9 cellular contexts compared by ENCODE assay signal in the genomic region with DNA sequence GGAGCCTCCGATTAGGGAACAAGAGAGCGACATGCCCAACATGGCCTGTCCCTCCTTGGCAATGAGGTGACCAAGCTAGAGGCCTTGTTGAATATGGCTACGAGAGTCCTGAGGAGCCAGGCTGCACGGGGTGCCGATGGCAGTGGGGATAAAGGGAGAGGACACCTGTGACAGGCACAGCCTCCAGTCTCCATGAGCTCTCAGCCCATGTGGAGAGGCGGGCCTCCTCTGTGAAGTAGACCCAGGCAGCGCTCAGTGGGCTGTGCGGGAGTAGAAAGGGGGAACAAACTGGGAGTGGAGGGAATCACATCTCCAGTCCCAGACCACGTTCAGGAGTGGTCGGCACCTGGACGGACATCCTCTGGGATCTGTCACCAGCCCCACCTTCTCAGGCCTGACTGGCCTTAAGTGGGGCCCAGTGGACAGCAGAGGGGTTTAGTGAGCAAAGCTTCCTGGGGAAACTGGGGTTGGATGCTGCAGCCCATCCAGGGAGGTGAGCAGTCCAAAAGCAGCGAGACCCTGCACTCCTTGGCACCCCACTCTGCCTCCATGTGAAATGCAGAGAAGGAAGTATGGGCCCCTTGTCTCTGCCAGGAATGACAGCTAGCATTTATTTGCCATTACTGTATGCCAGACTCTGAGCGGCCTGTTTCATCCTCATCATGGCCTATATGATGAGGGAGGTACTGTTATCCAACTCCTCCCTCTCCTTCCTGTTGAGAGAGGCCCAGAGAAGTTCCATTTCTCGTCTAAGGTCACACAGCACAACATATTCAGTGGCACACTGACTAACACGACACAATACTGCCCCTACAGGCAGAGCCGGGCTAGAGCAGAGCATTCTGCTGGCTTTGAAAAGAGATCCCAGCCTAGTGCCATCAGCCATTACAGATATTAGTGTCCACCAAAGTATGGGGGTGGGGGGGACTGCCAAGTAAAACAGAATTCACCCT. TPM values are rescaled to one million over a fixed set of nuclear protein-coding genes. Genes with fewer than 3 reads are reported as not detected.
DNase-seq lines count a peak whose midpoint lies in the region; ATAC-seq and TF ChIP-seq lines count a peak whose summit lies in the region.
"Had no signal": no experiment of that assay in that cellular context is flagged by ENCODE, and none has a peak within 500 bp of the region (broad histone marks: within the 10 kb centered on the region; RNA-seq: fewer than 3 reads in every experiment).

No MANE protein-coding gene starts in this region.

- intact Hi-C loops in CD8-positive, alpha-beta T cell (cut with DNase I, micrococcal nuclease) = loop anchor here in 1 of 2 experiments (1.0 kb wide), 1 partner anchor 175 kb away; no protein-coding TSS in a partner anchor
- intact Hi-C loops in HCT116 (cut with micrococcal nuclease) = no loop called here
- intact Hi-C loops in natural killer cell (cut with micrococcal nuclease) = no loop called here

- TF ChIP-seq RAD21 in HCT116 (IDR thresholded peaks at IDR 0.05; ENCODE audit: low read depth) = peak; percentile 84

- H3K36me3 ChIP-seq in CD8-positive, alpha-beta T cell (ENCODE audit: insufficient read depth, low read length) = no peaks in the 10 kb centered on the region
- H3K36me3 ChIP-seq in HCT116 (ENCODE audit: control insufficient read depth in 1 of 2, insufficient read depth in 2 of 2, low read length in 2 of 2) (no peaks in the 10 kb centered on the region), fibroblast of lung (ENCODE audit: control insufficient read depth, insufficient read depth, low read length) (no peaks in the 10 kb centered on the region)

- no peak overlapping the region for H3K9ac ChIP-seq in HCT116 (ENCODE audit: low read length)
- H3K9ac ChIP-seq in fibroblast of lung (ENCODE audit: insufficient read depth, low read length) = peak overlapping the region; percentile 9

- peaks cover 6% of the 10 kb centered on the region for H3K4me1 ChIP-seq in CD8-positive, alpha-beta T cell (ENCODE audit: insufficient read depth, low read length)
- H3K4me1 ChIP-seq in HCT116 (ENCODE audit: control insufficient read depth in 1 of 2, insufficient read depth in 2 of 2, low read length in 2 of 2) (peaks cover 38 to 46% of the 10 kb centered on the region in 2 experiments), fibroblast of lung (ENCODE audit: control insufficient read depth, extremely low read depth, insufficient read depth, low read length) (peaks cover 44% of the 10 kb centered on the region)

- no peak overlapping the region for H3K27ac Mint-ChIP-seq in CD8-positive, alpha-beta T cell
- H3K27ac Mint-ChIP-seq in natural killer cell = no peak overlapping the region
- no peak overlapping the region for H3K27ac Mint-ChIP-seq in stimulated activated naive CD8-positive, alpha-beta T cell treated with anti-CD3 and anti-CD28 coated beads, Interleukin-15, amount 100 ng/mL, for 72 hours
- H3K27ac Mint-ChIP-seq: T-helper 1 cell treated with Interleukin-12 subunit alpha and Interleukin-12 subunit beta and Interleukin-4 antibody, amounts not matched to agents 30 μg/mL and 1 μg/mL, for 36 hours had no signal

- no peaks in the 10 kb centered on the region for H3K36me3 Mint-ChIP-seq in CD8-positive, alpha-beta T cell
- no peaks in the 10 kb centered on the region for H3K36me3 Mint-ChIP-seq in natural killer cell

- RAD21 ChIA-PET in HCT116 (lab: Charles Lee; ENCODE audit: low non-redundant PET in 1 of 2, low total read pairs in 2 of 2, uncharacterized antibody in 2 of 2, unreplicated experiment in 2 of 2) = no interaction called here

- H3K4me3 Mint-ChIP-seq in CD8-positive, alpha-beta T cell = no peak overlapping the region
- no peak overlapping the region for H3K4me3 Mint-ChIP-seq in natural killer cell
- H3K4me3 Mint-ChIP-seq in stimulated activated naive CD8-positive, alpha-beta T cell treated with anti-CD3 and anti-CD28 coated beads, Interleukin-15, amount 100 ng/mL, for 72 hours = no peak overlapping the region
- H3K4me3 Mint-ChIP-seq: T-helper 1 cell treated with Interleukin-12 subunit alpha and Interleukin-12 subunit beta and Interleukin-4 antibody, amounts not matched to agents 30 μg/mL and 1 μg/mL, for 36 hours had no signal

- H3K27me3 ChIP-seq in CD8-positive, alpha-beta T cell (ENCODE audit: insufficient read depth, low read length) = peaks cover 3% of the 10 kb centered on the region
- H3K27me3 ChIP-seq in HCT116 (ENCODE audit: insufficient read depth, low read length) = no peaks in the 10 kb centered on the region
- no peaks in the 10 kb centered on the region for H3K27me3 ChIP-seq in fibroblast of lung (ENCODE audit: control insufficient read depth, insufficient read depth, low read length)

- H3K27me3 Mint-ChIP-seq in CD8-positive, alpha-beta T cell (ENCODE audit: low read depth) = peaks cover 19% of the 10 kb centered on the region
- peaks cover 16 to 21% of the 10 kb centered on the region in 2 donors for H3K27me3 Mint-ChIP-seq in natural killer cell (ENCODE audit: low read depth in 2 of 2)
- peaks cover 29% of the 10 kb centered on the region for H3K27me3 Mint-ChIP-seq in stimulated activated naive CD8-positive, alpha-beta T cell treated with anti-CD3 and anti-CD28 coated beads, Interleukin-15, amount 100 ng/mL, for 72 hours

- no peaks in the 10 kb centered on the region for H3K9me2 ChIP-seq in HCT116 (ENCODE audit: insufficient read depth)

- POLR2A ChIA-PET in CD8-positive, alpha-beta T cell (lab: Charles Lee) = no interaction called here
- POLR2A ChIA-PET in HCT116 (lab: Charles Lee) = no interaction called here

- no peaks in the 10 kb centered on the region for H3K9me3 Mint-ChIP-seq in CD8-positive, alpha-beta T cell
- H3K9me3 Mint-ChIP-seq in natural killer cell = no peaks in the 10 kb centered on the region
- no peaks in the 10 kb centered on the region for H3K9me3 Mint-ChIP-seq in stimulated activated naive CD8-positive, alpha-beta T cell treated with anti-CD3 and anti-CD28 coated beads, Interleukin-15, amount 100 ng/mL, for 72 hours
- H3K9me3 Mint-ChIP-seq: T-helper 1 cell treated with Interleukin-12 subunit alpha and Interleukin-12 subunit beta and Interleukin-4 antibody, amounts not matched to agents 30 μg/mL and 1 μg/mL, for 36 hours had no signal

- H2AFZ ChIP-seq in HCT116 (ENCODE audit: low read depth, low read length, poor library complexity, severe bottlenecking) (no peak overlapping the region), fibroblast of lung (ENCODE audit: low read length) (no peak overlapping the region)

- no TSS peak for BruUV-seq in HCT116 (replicated peaks; lab: Mats Ljungman, UMichigan)

- peak; percentile 83 for ATAC-seq in CD8-positive, alpha-beta T cell
- peak; percentile 67 for ATAC-seq in HCT116
- peak; percentile 80 to 86 (median 82) for ATAC-seq in natural killer cell
- ATAC-seq in stimulated activated naive CD8-positive, alpha-beta T cell treated with anti-CD3 and anti-CD28 coated beads, Interleukin-15, amount 100 ng/mL, for 72 hours = peak; percentile 85
- no peak for ATAC-seq in HG02678 (IDR thresholded peaks at IDR 0.05; ENCODE audit: unreplicated experiment)

- no peaks in the 10 kb centered on the region for H3K9me3 ChIP-seq in CD8-positive, alpha-beta T cell (ENCODE audit: low read length)
- H3K9me3 ChIP-seq in HCT116 (ENCODE audit: control insufficient read depth in 1 of 2, insufficient read depth in 1 of 2, low read depth in 1 of 2, low read length in 2 of 2) (no peaks in the 10 kb centered on the region), fibroblast of lung (ENCODE audit: control insufficient read depth, insufficient read depth, low read depth, low read length) (no peaks in the 10 kb centered on the region)

- peaks cover 5% of the 10 kb centered on the region for H3K4me1 Mint-ChIP-seq in CD8-positive, alpha-beta T cell (ENCODE audit: low read depth)
- peaks cover 7 to 9% of the 10 kb centered on the region in 2 donors for H3K4me1 Mint-ChIP-seq in natural killer cell
- H3K4me1 Mint-ChIP-seq in stimulated activated naive CD8-positive, alpha-beta T cell treated with anti-CD3 and anti-CD28 coated beads, Interleukin-15, amount 100 ng/mL, for 72 hours = peaks cover 18% of the 10 kb centered on the region

- no peaks in the 10 kb centered on the region for H3K79me2 ChIP-seq in HCT116 (ENCODE audit: insufficient read depth, low read length)
- H3K79me2 ChIP-seq in fibroblast of lung (ENCODE audit: control insufficient read depth, insufficient read depth, low read length) = peaks cover 2% of the 10 kb centered on the region

- TF ChIP-seq CTCF in CD8-positive, alpha-beta T cell (IDR thresholded peaks at IDR 0.05) = peak; percentile 73
- peak; percentile 92 to 98 (median 98) for TF ChIP-seq CTCF in HCT116 (IDR thresholded peaks at IDR 0.05 in 2 of 3, conservative IDR thresholded peaks at IDR 0.05 in 1 of 3; ENCODE audit: borderline replicate concordance in 1 of 3, insufficient read depth in 1 of 3, low read depth in 2 of 3, low read length in 2 of 3)
- peak; percentile 80 to 96 for TF ChIP-seq CTCF in fibroblast of lung (conservative IDR thresholded peaks at IDR 0.05 in 1 of 2, IDR thresholded peaks at IDR 0.05 in 1 of 2; ENCODE audit: low read depth in 1 of 2, low read length in 2 of 2)
- peak; percentile 71 for TF ChIP-seq CTCF in natural killer cell (IDR thresholded peaks at IDR 0.05)

- TF ChIP-seq POLR2A in HCT116 (IDR thresholded peaks at IDR 0.05; ENCODE audit: borderline replicate concordance, extremely low read depth, insufficient read depth, insufficient read length) = no peak

- H4K20me1 ChIP-seq in HCT116 (ENCODE audit: insufficient read depth) (no peaks in the 10 kb centered on the region), fibroblast of lung (ENCODE audit: control insufficient read depth, extremely low read depth, insufficient read depth, low read length) (no peaks in the 10 kb centered on the region)

- CTCF ChIA-PET in CD8-positive, alpha-beta T cell (lab: Charles Lee) = interaction anchor here (1.0 to 4.7 kb wide), 9 partner anchors 9 to 69 kb away, joined by 3 to 36 read pairs (median 3); partner anchors contain the start of gene COL1A1
- CTCF ChIA-PET in HCT116 (lab: Charles Lee) = interaction anchor here (0.6 to 8.9 kb wide), 6 partner anchors 28 to 100 kb away, joined by 3 to 152 read pairs (median 4); partner anchors contain the start of gene COL1A1

- no peak overlapping the region for H3K4me3 ChIP-seq in CD8-positive, alpha-beta T cell (ENCODE audit: low read depth, low read length)
- H3K4me3 ChIP-seq in HCT116 (replicated peaks in 1 of 2; ENCODE audit: low read depth in 1 of 2, low read length in 2 of 2) (no peak overlapping the region), fibroblast of lung (replicated peaks in 1 of 4; ENCODE audit: control extremely low read depth in 1 of 4, insufficient read depth in 1 of 4, low read depth in 3 of 4, low read length in 4 of 4) (peak overlapping the region in 1 of 4 experiments; percentile 44)

- H3K4me2 ChIP-seq in HCT116 (ENCODE audit: low read length) = no peak overlapping the region
- H3K4me2 ChIP-seq in fibroblast of lung (ENCODE audit: extremely low read depth, insufficient read depth, low read length) = peak overlapping the region; percentile 46

- H3K27ac ChIP-seq in CD8-positive, alpha-beta T cell (ENCODE audit: low read depth, low read length) = no peak overlapping the region
- no peak overlapping the region for H3K27ac ChIP-seq in HCT116 (ENCODE audit: low read depth, low read length)
- peak overlapping the region; percentile 44 for H3K27ac ChIP-seq in fibroblast of lung (ENCODE audit: insufficient read depth, low read length)

- DNase-seq in CD8-positive, alpha-beta T cell = peak; percentile 17 to 54 (median 50)
- peak; percentile 60 for DNase-seq in HCT116 (ENCODE audit: low read depth, low spot score)
- DNase-seq in NOMO-1 treated with DMSO at 0.1 percent for 48 hours (lab: John Stamatoyannopoulos, UW; ENCODE audit: unreplicated experiment) = peak; percentile 63
- peak; percentile 37 for DNase-seq in activated T-cell treated with anti-CD3 and anti-CD28 coated beads for 1 hour (ENCODE audit: low read depth)
- DNase-seq in fibroblast of lung (ENCODE audit: low read depth in 2 of 2) = peak; percentile 69 to 88
- peak; percentile 36 for DNase-seq in natural killer cell
- DNase-seq in stimulated activated naive CD8-positive, alpha-beta T cell treated with anti-CD3 and anti-CD28 coated beads, Interleukin-15, amount 100 ng/mL, for 72 hours = peak; percentile 62 to 69

RNA-seq across cellular contexts. Expression of gene TMEM92, which starts 4.5 kb away (rescaled TPM):
- total RNA-seq in CD8-positive, alpha-beta T cell = not detected
- total RNA-seq in HCT116 (2021; ENCODE audit: unreplicated experiment) (6.6 TPM), fibroblast of lung (under 0.01 TPM in 1 of 2 replicates, not detected in the other), natural killer cell (not detected)
- 6.4 and 11.3 TPM in 2 replicates for polyA plus RNA-seq in HCT116 (2012)
- 0.05 TPM in 2 replicates for polyA plus RNA-seq in fibroblast of lung
- polyA plus RNA-seq in fibroblast of lung (2012) = 0.19 and 0.32 TPM in 2 replicates
- not detected in 2 replicates for polyA minus RNA-seq in fibroblast of lung (ENCODE audit: low replicate concordance)
